10 cellular contexts compared by ENCODE assay signal in genomic region chr1:109639063-109639840, GRCh38. TPM values are rescaled to one million over a fixed set of nuclear protein-coding genes. Genes with fewer than 3 reads are reported as not detected.
"Had no signal": no experiment of that assay in that cellular context is flagged by ENCODE, and none has a peak within 500 bp of the region (broad histone marks: within the 10 kb centered on the region; RNA-seq: fewer than 3 reads in every experiment).

No MANE protein-coding gene starts in this region.

- H3K36me3 Mint-ChIP-seq: naive thymus-derived CD4-positive, alpha-beta T cell had no signal

- H3K4me3 ChIP-seq: right atrium auricular region, thyroid gland had no signal

- H3K27me3 Mint-ChIP-seq: activated naive CD8-positive, alpha-beta T cell treated with anti-CD3 and anti-CD28 coated beads, Interleukin-2, amount 50 U/mL, for 24 hours had no signal

- H3K4me3 Mint-ChIP-seq: activated naive CD8-positive, alpha-beta T cell treated with anti-CD3 and anti-CD28 coated beads, Interleukin-2, amount 50 U/mL, for 24 hours; activated T-helper 1 cell treated with anti-CD3 and anti-CD28 coated beads, Interleukin-12 subunit alpha, Interleukin-12 subunit beta, Interleukin-2, Interleukin-4 antibody, amounts not matched to agents 30 ng/mL and 10 ng/mL and 1 ng/mL, durations not matched to agents 14 hours and 24 hours and 36 hours; dendritic cell treated with granulocyte-macrophage colony-stimulating factor and Interleukin-4, amounts not matched to agents 40 ng/mL and 50 ng/mL, for 4 days had no signal

- H3K36me3 ChIP-seq: right atrium auricular region, thyroid gland had no signal

- H3K27ac Mint-ChIP-seq: activated naive CD8-positive, alpha-beta T cell treated with anti-CD3 and anti-CD28 coated beads, Interleukin-2, amount 50 U/mL, for 24 hours; activated T-helper 1 cell treated with anti-CD3 and anti-CD28 coated beads, Interleukin-12 subunit alpha, Interleukin-12 subunit beta, Interleukin-2, Interleukin-4 antibody, amounts not matched to agents 30 ng/mL and 10 ng/mL and 1 ng/mL, durations not matched to agents 14 hours and 24 hours and 36 hours; dendritic cell treated with granulocyte-macrophage colony-stimulating factor and Interleukin-4, amounts not matched to agents 40 ng/mL and 50 ng/mL, for 4 days had no signal

- H3K9me3 ChIP-seq: right atrium auricular region, thyroid gland had no signal

- H3K27me3 ChIP-seq: right atrium auricular region, thyroid gland had no signal

- H3K27ac ChIP-seq: right atrium auricular region, thyroid gland had no signal

- H3K9me3 Mint-ChIP-seq: activated naive CD8-positive, alpha-beta T cell treated with anti-CD3 and anti-CD28 coated beads, Interleukin-2, amount 50 U/mL, for 24 hours; activated T-helper 1 cell treated with anti-CD3 and anti-CD28 coated beads, Interleukin-12 subunit alpha, Interleukin-12 subunit beta, Interleukin-2, Interleukin-4 antibody, amounts not matched to agents 30 ng/mL and 10 ng/mL and 1 ng/mL, durations not matched to agents 14 hours and 24 hours and 36 hours; dendritic cell treated with granulocyte-macrophage colony-stimulating factor and Interleukin-4, amounts not matched to agents 40 ng/mL and 50 ng/mL, for 4 days had no signal

RNA-seq across cellular contexts. Expression of gene GNAT2, which starts 19.8 kb away (rescaled TPM):
- total RNA-seq: glomerular endothelial cell, mononuclear cell, posterior vena cava, thyroid gland had no signal

RNA-seq across cellular contexts. Expression of gene GSTM1, which starts 48.4 kb away (rescaled TPM):
- total RNA-seq: glomerular endothelial cell, lung microvascular endothelial cell, mononuclear cell, posterior vena cava had no signal
